Comparison of ENCODE assay signal across 9 cellular contexts in genomic region chr22:19715286-19715939, GRCh38.
DNase-seq lines count a peak whose midpoint lies in the region; ATAC-seq and TF ChIP-seq lines count a peak whose summit lies in the region.
"Had no signal": no experiment of that assay in that cellular context is flagged by ENCODE, and none has a peak within 500 bp of the region (broad histone marks: within the 10 kb centered on the region; RNA-seq: fewer than 3 reads in every experiment).

No MANE protein-coding gene starts in this region.

- TF ChIP-seq CTCF in cardiac fibroblast (IDR thresholded peaks at IDR 0.05; ENCODE audit: low read depth, low read length): no peak

- no peak for ATAC-seq in stimulated activated naive CD8-positive, alpha-beta T cell treated with anti-CD3 and anti-CD28 coated beads, Interleukin-15, Interleukin-2, amounts not matched to agents 100 U/mL and 50 U/mL, for 24 hours
- no peak for ATAC-seq in HG02588 (IDR thresholded peaks at IDR 0.05; ENCODE audit: unreplicated experiment)

- H3K27me3 ChIP-seq in muscle layer of duodenum (ENCODE audit: low read depth, low read length): no peaks in the 10 kb centered on the region

- H3K4me3 ChIP-seq in cardiac fibroblast (replicated peaks in 1 of 2; ENCODE audit: low read depth in 2 of 2, low read length in 2 of 2): peak overlapping the region; percentile 51 to 62
- peak overlapping the region; percentile 16 to 80 for H3K4me3 ChIP-seq in muscle layer of duodenum (ENCODE audit: low read depth in 1 of 2, low read length in 2 of 2)

- no peaks in the 10 kb centered on the region for H3K9me3 ChIP-seq in muscle layer of duodenum (ENCODE audit: control insufficient read depth in 1 of 2, low read length in 2 of 2)

- peaks cover 24% of the 10 kb centered on the region for H3K27me3 Mint-ChIP-seq in stimulated activated naive CD8-positive, alpha-beta T cell treated with anti-CD3 and anti-CD28 coated beads, Interleukin-15, Interleukin-2, amounts not matched to agents 100 ng/mL and 50 ng/mL, for 24 hours

- H3K4me1 ChIP-seq in muscle layer of duodenum (ENCODE audit: control insufficient read depth in 1 of 2, insufficient read depth in 2 of 2, low read length in 2 of 2): peaks cover 0 to 29% of the 10 kb centered on the region in 2 donors

- no peaks in the 10 kb centered on the region for H3K9me3 Mint-ChIP-seq in stimulated activated naive CD8-positive, alpha-beta T cell treated with anti-CD3 and anti-CD28 coated beads, Interleukin-15, Interleukin-2, amounts not matched to agents 100 ng/mL and 50 ng/mL, for 24 hours

- H3K27ac ChIP-seq in muscle layer of duodenum (ENCODE audit: low read length): no peak overlapping the region

- no peak overlapping the region for H3K27ac Mint-ChIP-seq in stimulated activated naive CD8-positive, alpha-beta T cell treated with anti-CD3 and anti-CD28 coated beads, Interleukin-15, Interleukin-2, amounts not matched to agents 100 ng/mL and 50 ng/mL, for 24 hours

- H3K36me3 ChIP-seq in muscle layer of duodenum (ENCODE audit: control insufficient read depth in 1 of 2, insufficient read depth in 2 of 2, low read length in 2 of 2): peaks cover 0 to 7% of the 10 kb centered on the region in 2 donors

- peak overlapping the region; percentile 26 for H3K4me3 Mint-ChIP-seq in stimulated activated naive CD8-positive, alpha-beta T cell treated with anti-CD3 and anti-CD28 coated beads, Interleukin-15, Interleukin-2, amounts not matched to agents 100 ng/mL and 50 ng/mL, for 24 hours

- DNase-seq in stimulated activated naive CD8-positive, alpha-beta T cell treated with anti-CD3 and anti-CD28 coated beads, Interleukin-15, Interleukin-2, amounts not matched to agents 100 U/mL and 50 U/mL, for 24 hours: no peak
- DNase-seq in cardiac fibroblast (ENCODE audit: low read depth in 2 of 2): no peak
- DNase-seq in cortex of kidney (lab: John Stamatoyannopoulos, UW): no peak
- DNase-seq in GDM1 (lab: John Stamatoyannopoulos, UW): no peak
- no peak for DNase-seq in C1 segment of cervical spinal cord (lab: John Stamatoyannopoulos, UW)
- DNase-seq: NCI-H1092 treated with DMSO at 0.1 percent for 48 hours had no signal

- H3K36me3 Mint-ChIP-seq in stimulated activated naive CD8-positive, alpha-beta T cell treated with anti-CD3 and anti-CD28 coated beads, Interleukin-15, Interleukin-2, amounts not matched to agents 100 ng/mL and 50 ng/mL, for 24 hours (ENCODE audit: low read depth): no peaks in the 10 kb centered on the region

- peaks cover 10% of the 10 kb centered on the region for H3K4me1 Mint-ChIP-seq in stimulated activated naive CD8-positive, alpha-beta T cell treated with anti-CD3 and anti-CD28 coated beads, Interleukin-15, Interleukin-2, amounts not matched to agents 100 ng/mL and 50 ng/mL, for 24 hours (ENCODE audit: low read depth)
